17 cellular contexts compared by ENCODE assay signal in the genomic region with DNA sequence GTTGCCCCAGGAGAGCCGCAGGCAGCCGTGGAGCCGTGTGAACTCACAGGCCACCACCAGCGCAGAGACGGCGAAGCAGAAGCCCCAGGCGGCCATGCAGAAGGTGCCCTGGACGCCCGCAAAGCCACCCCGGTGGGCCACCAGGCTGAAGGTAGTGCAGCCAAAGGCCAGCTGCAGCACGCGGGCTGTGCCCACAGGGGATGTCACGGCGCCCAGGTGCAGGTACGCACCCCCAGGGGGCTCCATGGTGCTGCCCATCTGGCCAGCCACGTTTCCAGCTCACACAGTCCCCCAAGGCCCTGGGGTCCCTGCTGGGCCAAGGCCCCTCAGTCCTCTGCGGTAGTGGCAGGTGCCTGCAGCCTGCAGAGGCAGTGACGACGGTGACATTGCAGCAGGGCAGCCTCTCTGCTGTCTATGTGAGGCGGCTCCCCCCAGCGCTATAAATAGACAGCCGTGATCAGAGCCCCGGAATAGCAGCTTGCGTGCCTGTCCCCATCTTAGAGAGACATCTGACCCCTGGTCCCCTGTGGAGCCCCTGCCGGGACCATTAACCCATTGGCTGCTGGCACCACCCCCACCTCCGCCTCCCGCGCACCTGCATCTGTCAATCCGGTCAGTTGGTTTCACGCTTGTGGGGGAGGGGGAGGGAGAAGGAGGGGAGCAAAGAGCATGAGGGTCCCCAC. TPM values are rescaled to one million over a fixed set of nuclear protein-coding genes. Genes with fewer than 3 reads are reported as not detected.
A peak's percentile ranks its signal among the peaks of the same experiment; 100 is the strongest.
DNase-seq lines count a peak whose midpoint lies in the region; ATAC-seq and TF ChIP-seq lines count a peak whose summit lies in the region.
"Had no signal": no experiment of that assay in that cellular context is flagged by ENCODE, and none has a peak within 500 bp of the region (broad histone marks: within the 10 kb centered on the region; RNA-seq: fewer than 3 reads in every experiment).

No MANE protein-coding gene starts in this region.

- no peak for TF ChIP-seq EP300 in esophagus muscularis mucosa (IDR thresholded peaks at IDR 0.05)

- no peak overlapping the region for H3K4me3 ChIP-seq in esophagus muscularis mucosa
- H3K4me3 ChIP-seq: smooth muscle cell, thoracic aorta had no signal

- intact Hi-C loops in esophagus muscularis mucosa (cut with DNase I), result no loop called here

- H3K4me1 Mint-ChIP-seq in nephron progenitor cell, result peaks cover 52% of the 10 kb centered on the region

- ATAC-seq in HG03280 (IDR thresholded peaks at IDR 0.05; ENCODE audit: unreplicated experiment), result no peak
- ATAC-seq: natural killer cell had no signal

- peaks cover 17 to 30% (median 27%) of the 10 kb centered on the region in 4 donors for H3K4me1 ChIP-seq in esophagus muscularis mucosa

- POLR2A ChIA-PET in HEK293T (lab: Yijun Ruan, JAX), result interaction anchor here (0.8 to 3.3 kb wide), 2 partner anchors 10 to 15 kb away, joined by 3 to 13 read pairs; no protein-coding TSS in a partner anchor

- DNase-seq in HEK293T (ENCODE audit: extremely low spot score) (no peak), NCI-H2171 treated with DMSO at 0.1 percent for 48 hours (lab: John Stamatoyannopoulos, UW) (peak; percentile 87), esophagus muscularis mucosa (ENCODE audit: extremely low spot score) (no peak), nephron progenitor cell (peak; percentile 37), HUDEP-2 (lab: John Stamatoyannopoulos, UW; ENCODE audit: unreplicated experiment in 76 of 76) (no peak)
- no peak for DNase-seq in activated naive CD4-positive, alpha-beta T cell treated with Interleukin-2 at 50 U/mL for 16 hours
- DNase-seq: activated T-cell treated with anti-CD3 and anti-CD28 coated beads for 4 hours; CD4-positive, alpha-beta T cell; foreskin fibroblast; GDM1; Kasumi-1; natural killer cell; NCI-H446 treated with DMSO at 0.1 percent for 48 hours had no signal

- 47% methylated on average over 25 of the region's 30 CpGs for WGBS in esophagus muscularis mucosa

- no peaks in the 10 kb centered on the region for H3K9me3 Mint-ChIP-seq in nephron progenitor cell
- H3K9me3 Mint-ChIP-seq: CD4-positive, alpha-beta T cell; natural killer cell had no signal

- H3K9me3 ChIP-seq in esophagus muscularis mucosa, result no peaks in the 10 kb centered on the region
- H3K9me3 ChIP-seq: thoracic aorta had no signal

- no peaks in the 10 kb centered on the region for H3K36me3 Mint-ChIP-seq in nephron progenitor cell (ENCODE audit: low read depth)
- H3K36me3 Mint-ChIP-seq: natural killer cell had no signal

- H3K36me3 ChIP-seq in esophagus muscularis mucosa, result no peaks in the 10 kb centered on the region
- H3K36me3 ChIP-seq: thoracic aorta had no signal

- H3K4me3 Mint-ChIP-seq in nephron progenitor cell, result no peak overlapping the region
- H3K4me3 Mint-ChIP-seq: CD4-positive, alpha-beta T cell; natural killer cell had no signal

- peaks cover 3% of the 10 kb centered on the region for H3K27me3 Mint-ChIP-seq in nephron progenitor cell (ENCODE audit: low read depth, poor library complexity)

- peaks cover 0 to 57% (median 12%) of the 10 kb centered on the region in 4 donors for H3K27me3 ChIP-seq in esophagus muscularis mucosa

- CTCF ChIA-PET in HEK293T (lab: Yijun Ruan, JAX), result no interaction called here

- peak; percentile 19 for TF ChIP-seq POLR2A in esophagus muscularis mucosa (IDR thresholded peaks at IDR 0.05; ENCODE audit: low read depth)

- no peak for TF ChIP-seq CTCF in esophagus muscularis mucosa (IDR thresholded peaks at IDR 0.05)
- no peak for TF ChIP-seq CTCF in nephron progenitor cell (IDR thresholded peaks at IDR 0.05)

- H3K27ac Mint-ChIP-seq in nephron progenitor cell, result no peak overlapping the region
- H3K27ac Mint-ChIP-seq: CD4-positive, alpha-beta T cell; natural killer cell had no signal

- no peak overlapping the region for H3K27ac ChIP-seq in esophagus muscularis mucosa (replicated peaks in 1 of 4)
- H3K27ac ChIP-seq: thoracic aorta had no signal

TF ChIP-seq in HEK293T, 16 proteins besides CTCF, POLR2A, EP300 and RAD21:
- TF ChIP-seq NFRKB (IDR thresholded peaks at IDR 0.05) (no peak), HDGF (IDR thresholded peaks at IDR 0.05; ENCODE audit: borderline replicate concordance) (peak; percentile 4; the same call in 1 of the 2 replicates), ZNF384 (IDR thresholded peaks at IDR 0.05) (no peak), BHLHE40 (IDR thresholded peaks at IDR 0.05; ENCODE audit: borderline replicate concordance) (no peak)
- TF ChIP-seq, protein P1, sequence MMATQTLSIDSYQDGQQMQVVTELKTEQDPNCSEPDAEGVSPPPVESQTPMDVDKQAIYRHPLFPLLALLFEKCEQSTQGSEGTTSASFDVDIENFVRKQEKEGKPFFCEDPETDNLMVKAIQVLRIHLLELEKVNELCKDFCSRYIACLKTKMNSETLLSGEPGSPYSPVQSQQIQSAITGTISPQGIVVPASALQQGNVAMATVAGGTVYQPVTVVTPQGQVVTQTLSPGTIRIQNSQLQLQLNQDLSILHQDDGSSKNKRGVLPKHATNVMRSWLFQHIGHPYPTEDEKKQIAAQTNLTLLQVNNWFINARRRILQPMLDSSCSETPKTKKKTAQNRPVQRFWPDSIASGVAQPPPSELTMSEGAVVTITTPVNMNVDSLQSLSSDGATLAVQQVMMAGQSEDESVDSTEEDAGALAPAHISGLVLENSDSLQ (IDR thresholded peaks at IDR 0.05), result no peak

RNA-seq across cellular contexts. Expression of gene PYCR1, which starts 4.5 kb away (rescaled TPM):
- 1 to 10 TPM; 2.1 to 6.5 (median 4.6) TPM for total RNA-seq in esophagus muscularis mucosa

RNA-seq across cellular contexts. Expression of gene MYADML2, which starts 5.4 kb away (rescaled TPM):
- not detected for total RNA-seq in esophagus muscularis mucosa
- total RNA-seq: CD4-positive, alpha-beta T cell; natural killer cell; smooth muscle cell; thoracic aorta had no signal

RNA-seq across cellular contexts. Expression of gene MAFG, which starts 14.1 kb away (rescaled TPM):
- total RNA-seq in esophagus muscularis mucosa, result 10 to 100 TPM; 23.7 to 41.7 (median 33.6) TPM

RNA-seq across cellular contexts. Expression of gene NOTUM, which starts 19.4 kb away (rescaled TPM):
- total RNA-seq in esophagus muscularis mucosa, result under 1 TPM in 1 of 4 donors, not detected in 3; 0.83 TPM
- total RNA-seq: CD4-positive, alpha-beta T cell; left colon; natural killer cell; thoracic aorta had no signal

RNA-seq across cellular contexts. Expression of gene SIRT7, which starts 23.6 kb away (rescaled TPM):
- total RNA-seq in esophagus muscularis mucosa, result 10 to 100 TPM; 13.9 to 27.0 (median 19.9) TPM

Comparison
In these comparisons a context has a peak if more than half of its experiments do, and no peak if none do; other contexts are left out.
1. DNase-seq: peak in NCI-H2171 treated with DMSO at 0.1 percent for 48 hours (single experiment) and nephron progenitor cell (single experiment); none in HEK293T (single experiment), esophagus muscularis mucosa (single experiment), activated naive CD4-positive, alpha-beta T cell treated with Interleukin-2 at 50 U/mL for 16 hours (single experiment) and HUDEP-2 (0 of 76).